Comparison of ENCODE assay signal across 9 cellular contexts in the genomic region with DNA sequence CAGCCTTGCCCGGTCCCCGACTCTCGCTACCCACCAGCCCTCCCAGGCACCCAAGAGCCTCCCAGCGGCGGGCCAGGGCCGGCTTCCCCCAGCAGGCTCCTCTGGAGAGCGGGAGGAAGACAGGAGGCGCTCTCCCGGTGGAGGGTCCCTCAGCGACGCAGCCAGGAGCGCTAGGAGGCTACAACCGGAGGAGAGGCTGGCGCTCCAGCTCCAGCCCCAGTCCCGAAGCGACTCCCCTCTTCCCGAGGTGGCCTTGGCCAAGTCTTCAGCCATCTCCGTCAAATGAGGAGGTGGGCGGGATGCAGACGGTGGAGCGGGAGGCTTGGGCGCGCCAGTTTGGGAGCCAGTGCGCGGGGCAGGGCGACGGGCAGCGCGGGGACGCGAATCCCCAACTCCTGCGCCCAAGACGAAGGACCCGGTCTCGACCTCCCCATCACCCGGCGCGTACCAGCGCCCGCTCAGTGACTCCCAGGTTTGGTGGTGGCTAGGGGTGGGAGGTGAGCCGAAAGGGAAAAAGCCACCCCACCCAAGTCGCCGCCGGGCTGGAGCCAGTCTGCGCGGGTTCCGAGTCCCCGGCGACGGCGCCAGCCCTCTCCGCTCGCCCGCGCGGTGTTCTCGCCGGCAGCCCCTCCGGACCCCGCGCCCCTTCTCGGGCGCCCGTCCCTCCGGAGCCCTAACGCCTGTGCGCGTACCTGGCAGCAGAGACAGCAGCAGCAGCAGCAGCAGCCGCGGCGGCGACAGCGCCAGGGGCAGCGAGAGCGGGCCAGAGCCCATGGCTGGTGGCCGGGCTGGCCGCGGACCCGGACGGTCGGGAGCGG. TPM values are rescaled to one million over a fixed set of nuclear protein-coding genes. Genes with fewer than 3 reads are reported as not detected.
A peak's percentile ranks its signal among the peaks of the same experiment; 100 is the strongest.
DNase-seq lines count a peak whose midpoint lies in the region; ATAC-seq and TF ChIP-seq lines count a peak whose summit lies in the region.
"Had no signal": no experiment of that assay in that cellular context is flagged by ENCODE, and none has a peak within 500 bp of the region (broad histone marks: within the 10 kb centered on the region; RNA-seq: fewer than 3 reads in every experiment).

No MANE protein-coding gene starts in this region.

- intact Hi-C loops in mucosa of descending colon (cut with DNase I, micrococcal nuclease): no loop called here

- peak overlapping the region; percentile 59 for H3K4me3 Mint-ChIP-seq in chondrocyte (ENCODE audit: unreplicated experiment)
- H3K4me3 Mint-ChIP-seq in activated CD4-positive, alpha-beta T cell treated with anti-CD3 and anti-CD28 coated beads, Interleukin-2, amount 10 ng/mL, durations not matched to agents 7 days and 5 days: no peak overlapping the region
- no peak overlapping the region for H3K4me3 Mint-ChIP-seq in natural killer cell treated with Interleukin-12 subunit alpha and Interleukin-12 subunit beta and Interleukin-15 and Interleukin-18, amount 100 ng/mL, for 72 hours

- peaks cover 21% of the 10 kb centered on the region for H3K4me1 Mint-ChIP-seq in chondrocyte (ENCODE audit: low read depth)
- peaks cover 5% of the 10 kb centered on the region for H3K4me1 Mint-ChIP-seq in activated CD4-positive, alpha-beta T cell treated with anti-CD3 and anti-CD28 coated beads, Interleukin-2, amount 10 ng/mL, durations not matched to agents 7 days and 5 days
- peaks cover 0 to 3% of the 10 kb centered on the region in 2 donors for H3K4me1 Mint-ChIP-seq in natural killer cell treated with Interleukin-12 subunit alpha and Interleukin-12 subunit beta and Interleukin-15 and Interleukin-18, amount 100 ng/mL, for 72 hours (ENCODE audit: low read depth in 2 of 2)

- no peak overlapping the region for H3K4me3 ChIP-seq in mucosa of descending colon

- no peak for TF ChIP-seq RAD21 in Ishikawa (IDR thresholded peaks at IDR 0.05; ENCODE audit: low read depth)

- TF ChIP-seq CTCF in AG09319 (IDR thresholded peaks at IDR 0.05; ENCODE audit: low read depth, low read length) (peak; percentile 6; the same call in 1 of the 2 replicates), chondrocyte (IDR thresholded peaks at IDR 0.05) (peak; percentile 70), mucosa of descending colon (IDR thresholded peaks at IDR 0.05) (no peak)

- CTCF ChIA-PET in activated CD4-positive, alpha-beta T cell treated with anti-CD3 and anti-CD28 coated beads, Interleukin-2, amount 10 ng/mL, durations not matched to agents 7 days and 5 days (lab: Charles Lee): interaction anchor here (1.0 to 1.8 kb wide), 2 partner anchors 41 to 90 kb away, joined by 4 to 7 read pairs; no protein-coding TSS in a partner anchor

- H3K27me3 Mint-ChIP-seq in chondrocyte (ENCODE audit: low read depth): peaks cover 41% of the 10 kb centered on the region
- peaks cover 47% of the 10 kb centered on the region for H3K27me3 Mint-ChIP-seq in activated CD4-positive, alpha-beta T cell treated with anti-CD3 and anti-CD28 coated beads, Interleukin-2, amount 10 ng/mL, durations not matched to agents 7 days and 5 days
- peaks cover 33 to 42% of the 10 kb centered on the region in 2 donors for H3K27me3 Mint-ChIP-seq in natural killer cell treated with Interleukin-12 subunit alpha and Interleukin-12 subunit beta and Interleukin-15 and Interleukin-18, amount 100 ng/mL, for 72 hours

- peaks cover 10% of the 10 kb centered on the region for H3K4me1 ChIP-seq in mucosa of descending colon (ENCODE audit: low read depth)

- TF ChIP-seq EP300 in Ishikawa (IDR thresholded peaks at IDR 0.05; ENCODE audit: borderline replicate concordance): no peak

- no peaks in the 10 kb centered on the region for H3K36me3 Mint-ChIP-seq in chondrocyte (ENCODE audit: low read depth)
- no peaks in the 10 kb centered on the region for H3K36me3 Mint-ChIP-seq in activated CD4-positive, alpha-beta T cell treated with anti-CD3 and anti-CD28 coated beads, Interleukin-2, amount 10 ng/mL, durations not matched to agents 7 days and 5 days (ENCODE audit: low read depth)
- H3K36me3 Mint-ChIP-seq in natural killer cell treated with Interleukin-12 subunit alpha and Interleukin-12 subunit beta and Interleukin-15 and Interleukin-18, amount 100 ng/mL, for 72 hours: no peaks in the 10 kb centered on the region

- H3K36me3 ChIP-seq in mucosa of descending colon (ENCODE audit: low read depth): no peaks in the 10 kb centered on the region

- DNase-seq in AG09319 (ENCODE audit: extremely low read depth, low read depth) (no peak), chondrocyte (ENCODE audit: low spot score) (no peak), mucosa of descending colon (no peak), NCI-H1048 (lab: John Stamatoyannopoulos, UW) (no peak)
- no peak for DNase-seq in activated CD4-positive, alpha-beta T cell treated with anti-CD3 and anti-CD28 coated beads, Interleukin-2, amount 10 ng/mL, durations not matched to agents 7 days and 5 days
- no peak for DNase-seq in natural killer cell treated with Interleukin-12 subunit alpha and Interleukin-12 subunit beta and Interleukin-15 and Interleukin-18, amount 100 ng/mL, for 72 hours (ENCODE audit: low spot score)

- H3K9me3 Mint-ChIP-seq in chondrocyte (ENCODE audit: low read depth): no peaks in the 10 kb centered on the region
- no peaks in the 10 kb centered on the region for H3K9me3 Mint-ChIP-seq in activated CD4-positive, alpha-beta T cell treated with anti-CD3 and anti-CD28 coated beads, Interleukin-2, amount 10 ng/mL, durations not matched to agents 7 days and 5 days
- no peaks in the 10 kb centered on the region for H3K9me3 Mint-ChIP-seq in natural killer cell treated with Interleukin-12 subunit alpha and Interleukin-12 subunit beta and Interleukin-15 and Interleukin-18, amount 100 ng/mL, for 72 hours

- ATAC-seq in mucosa of descending colon (peak; percentile 33), HG02970 (IDR thresholded peaks at IDR 0.05; ENCODE audit: low FRiP score, unreplicated experiment) (no peak)
- ATAC-seq in natural killer cell treated with Interleukin-12 subunit alpha and Interleukin-12 subunit beta and Interleukin-15 and Interleukin-18, amount 100 ng/mL, for 72 hours: no peak

- POLR2A ChIA-PET in activated CD4-positive, alpha-beta T cell treated with anti-CD3 and anti-CD28 coated beads, Interleukin-2, amount 10 ng/mL, durations not matched to agents 7 days and 5 days (lab: Charles Lee): no interaction called here

- H3K9me3 ChIP-seq in mucosa of descending colon: no peaks in the 10 kb centered on the region

- no peak overlapping the region for H3K27ac Mint-ChIP-seq in chondrocyte (ENCODE audit: unreplicated experiment)
- H3K27ac Mint-ChIP-seq in activated CD4-positive, alpha-beta T cell treated with anti-CD3 and anti-CD28 coated beads, Interleukin-2, amount 10 ng/mL, durations not matched to agents 7 days and 5 days: no peak overlapping the region
- H3K27ac Mint-ChIP-seq in natural killer cell treated with Interleukin-12 subunit alpha and Interleukin-12 subunit beta and Interleukin-15 and Interleukin-18, amount 100 ng/mL, for 72 hours: no peak overlapping the region

TF ChIP-seq in Ishikawa, 13 proteins besides CTCF, POLR2A, EP300 and RAD21:
- TF ChIP-seq ZBTB7A (IDR thresholded peaks at IDR 0.05; ENCODE audit: low read depth) (0 out of 2 replicates have a peak, but pooled peaks have one; percentile 57), YY1 (IDR thresholded peaks at IDR 0.05; ENCODE audit: low read depth) (no peak)

RNA-seq across cellular contexts. Expression of gene CHRNA3, which starts 0.6 kb away (rescaled TPM):
- 0.29 TPM in 1 of 3 replicates, not detected in the others for total RNA-seq in chondrocyte
- 10 to 100 TPM in 1 of 3 donors, 1 to 10 TPM in 2; 1.9 to 13.9 (median 4.8) TPM for total RNA-seq in mucosa of descending colon
- total RNA-seq in activated CD4-positive, alpha-beta T cell treated with anti-CD3 and anti-CD28 coated beads, Interleukin-2, amount 10 ng/mL, durations not matched to agents 7 days and 5 days: not detected
- not detected for total RNA-seq in natural killer cell treated with Interleukin-12 subunit alpha and Interleukin-12 subunit beta and Interleukin-15 and Interleukin-18, amount 100 ng/mL, for 72 hours
- total RNA-seq: T-helper 2 cell treated with Interferon-gamma antibody and Interleukin-4, amounts not matched to agents 100 ng/mL and 5 ng/mL, for 36 hours had no signal

RNA-seq across cellular contexts. Expression of gene CHRNB4, which starts 20.8 kb away (rescaled TPM):
- total RNA-seq in chondrocyte (0.10 to 0.13 TPM in 2 of 3 replicates, not detected in the other), mucosa of descending colon (1 to 10 TPM in 1 of 3 donors, under 1 TPM in 1, not detected in 1; 0.29 to 2.4 TPM)
- not detected for total RNA-seq in activated CD4-positive, alpha-beta T cell treated with anti-CD3 and anti-CD28 coated beads, Interleukin-2, amount 10 ng/mL, durations not matched to agents 7 days and 5 days
- total RNA-seq in natural killer cell treated with Interleukin-12 subunit alpha and Interleukin-12 subunit beta and Interleukin-15 and Interleukin-18, amount 100 ng/mL, for 72 hours: not detected
- total RNA-seq: T-helper 2 cell treated with Interferon-gamma antibody and Interleukin-4, amounts not matched to agents 100 ng/mL and 5 ng/mL, for 36 hours had no signal

RNA-seq across cellular contexts. Expression of gene CHRNA5, which starts 54.9 kb away (rescaled TPM):
- total RNA-seq in chondrocyte: 1.6 to 1.8 TPM (median 1.6 TPM) in 3 replicates
- 1 to 10 TPM; 2.5 to 4.0 (median 3.1) TPM for total RNA-seq in mucosa of descending colon
- total RNA-seq in activated CD4-positive, alpha-beta T cell treated with anti-CD3 and anti-CD28 coated beads, Interleukin-2, amount 10 ng/mL, durations not matched to agents 7 days and 5 days: 1 to 10 TPM; 2.4 to 4.0 TPM
- 1 to 10 TPM; 4.4 to 9.0 TPM for total RNA-seq in natural killer cell treated with Interleukin-12 subunit alpha and Interleukin-12 subunit beta and Interleukin-15 and Interleukin-18, amount 100 ng/mL, for 72 hours
